Comparison of ENCODE assay signal across 14 cellular contexts in genomic region chrX:45400380-45400779, GRCh38.
DNase-seq lines count a peak whose midpoint lies in the region; ATAC-seq and TF ChIP-seq lines count a peak whose summit lies in the region.
"Had no signal": no experiment of that assay in that cellular context is flagged by ENCODE, and none has a peak within 500 bp of the region (broad histone marks: within the 10 kb centered on the region; RNA-seq: fewer than 3 reads in every experiment).

No MANE protein-coding gene starts in this region.

- TF ChIP-seq EP300 in sigmoid colon (IDR thresholded peaks at IDR 0.05) = no peak

- peaks cover 25% of the 10 kb centered on the region for H3K4me1 Mint-ChIP-seq in WTC11
- H3K4me1 Mint-ChIP-seq in activated T-cell treated with anti-CD3 and anti-CD28 coated beads, Interleukin-2, amount 50 U/mL, for 4 hours (ENCODE audit: low read depth) = peaks cover 3% of the 10 kb centered on the region
- no peaks in the 10 kb centered on the region for H3K4me1 Mint-ChIP-seq in stimulated activated effector memory CD8-positive, alpha-beta T cell treated with anti-CD3 and anti-CD28 coated beads, Interleukin-12 subunit alpha, Interleukin-12 subunit beta, amount 100 ng/mL, for 72 hours
- H3K4me1 Mint-ChIP-seq: immature natural killer cell had no signal

- H3K27ac Mint-ChIP-seq in WTC11 = peak overlapping the region; percentile 99
- no peak overlapping the region for H3K27ac Mint-ChIP-seq in stimulated activated effector memory CD8-positive, alpha-beta T cell treated with anti-CD3 and anti-CD28 coated beads, Interleukin-12 subunit alpha, Interleukin-12 subunit beta, amount 100 ng/mL, for 72 hours
- H3K27ac Mint-ChIP-seq: immature natural killer cell had no signal

- POLR2A ChIA-PET in WTC11 (lab: Charles Lee) = no interaction called here

- H3K4me3 ChIP-seq in fibroblast of the aortic adventitia (ENCODE audit: low read depth, low read length) (no peak overlapping the region), gastrocnemius medialis (no peak overlapping the region), sigmoid colon (no peak overlapping the region)
- H3K4me3 ChIP-seq: SK-N-MC had no signal

- H3K4me1 ChIP-seq in gastrocnemius medialis (no peaks in the 10 kb centered on the region), sigmoid colon (peaks cover 0 to 19% (median 4%) of the 10 kb centered on the region in 4 donors)
- H3K4me1 ChIP-seq: parathyroid adenoma had no signal

- H3K36me3 Mint-ChIP-seq in WTC11 = peaks cover 12% of the 10 kb centered on the region
- no peaks in the 10 kb centered on the region for H3K36me3 Mint-ChIP-seq in activated T-cell treated with anti-CD3 and anti-CD28 coated beads, Interleukin-2, amount 50 U/mL, for 4 hours (ENCODE audit: insufficient read depth)
- H3K36me3 Mint-ChIP-seq in stimulated activated effector memory CD8-positive, alpha-beta T cell treated with anti-CD3 and anti-CD28 coated beads, Interleukin-12 subunit alpha, Interleukin-12 subunit beta, amount 100 ng/mL, for 72 hours = no peaks in the 10 kb centered on the region

- H3K27me3 Mint-ChIP-seq in WTC11 (ENCODE audit: low read depth) = no peaks in the 10 kb centered on the region
- peaks cover 6% of the 10 kb centered on the region for H3K27me3 Mint-ChIP-seq in activated T-cell treated with anti-CD3 and anti-CD28 coated beads, Interleukin-2, amount 50 U/mL, for 4 hours (ENCODE audit: low read depth)

- in situ Hi-C loops in gastrocnemius medialis (cut with MboI; ENCODE audit: low sequenced_read_pairs in 4 of 4) = no loop called here

- H3K9me3 Mint-ChIP-seq in WTC11 = peaks cover 12% of the 10 kb centered on the region
- peaks cover 4% of the 10 kb centered on the region for H3K9me3 Mint-ChIP-seq in activated T-cell treated with anti-CD3 and anti-CD28 coated beads, Interleukin-2, amount 50 U/mL, for 4 hours
- H3K9me3 Mint-ChIP-seq in stimulated activated effector memory CD8-positive, alpha-beta T cell treated with anti-CD3 and anti-CD28 coated beads, Interleukin-12 subunit alpha, Interleukin-12 subunit beta, amount 100 ng/mL, for 72 hours = peaks cover 2% of the 10 kb centered on the region

- intact Hi-C loops in gastrocnemius medialis (cut with DNase I; ENCODE audit: low total_unique reads) (no loop called here), sigmoid colon (cut with DNase I) (no loop called here)

- H3K36me3 ChIP-seq in gastrocnemius medialis (no peaks in the 10 kb centered on the region), sigmoid colon (no peaks in the 10 kb centered on the region)
- H3K36me3 ChIP-seq: WERI-Rb-1 had no signal

- peaks cover 0 to 4% (median 0%) of the 10 kb centered on the region in 3 donors for H3K9me3 ChIP-seq in gastrocnemius medialis
- H3K9me3 ChIP-seq in sigmoid colon = no peaks in the 10 kb centered on the region

- H3K4me3 Mint-ChIP-seq in WTC11 = peak overlapping the region; percentile 29
- no peak overlapping the region for H3K4me3 Mint-ChIP-seq in activated T-cell treated with anti-CD3 and anti-CD28 coated beads, Interleukin-2, amount 50 U/mL, for 4 hours
- no peak overlapping the region for H3K4me3 Mint-ChIP-seq in stimulated activated effector memory CD8-positive, alpha-beta T cell treated with anti-CD3 and anti-CD28 coated beads, Interleukin-12 subunit alpha, Interleukin-12 subunit beta, amount 100 ng/mL, for 72 hours
- H3K4me3 Mint-ChIP-seq: immature natural killer cell had no signal

- H3K27ac ChIP-seq in gastrocnemius medialis (no peak overlapping the region), sigmoid colon (peak overlapping the region in 1 of 4 donors; percentile 56)
- H3K27ac ChIP-seq: parathyroid adenoma, SK-N-MC, WERI-Rb-1 had no signal

- TF ChIP-seq CTCF in WTC11 (IDR thresholded peaks at IDR 0.05) = no peak
- TF ChIP-seq CTCF in fibroblast of the aortic adventitia (IDR thresholded peaks at IDR 0.05; ENCODE audit: insufficient read depth, low read length) = no peak
- no peak for TF ChIP-seq CTCF in gastrocnemius medialis (IDR thresholded peaks at IDR 0.05 in 4 of 5, conservative IDR thresholded peaks at IDR 0.05 in 1 of 5)
- TF ChIP-seq CTCF in sigmoid colon (IDR thresholded peaks at IDR 0.05) = no peak

- H3K27me3 ChIP-seq in gastrocnemius medialis = no peaks in the 10 kb centered on the region
- peaks cover 0 to 3% (median 0%) of the 10 kb centered on the region in 3 donors for H3K27me3 ChIP-seq in sigmoid colon

- ATAC-seq in WTC11 (peak; percentile 41; the same call in 1 of the 2 replicates), gastrocnemius medialis (no peak)
- ATAC-seq in activated T-cell treated with anti-CD3 and anti-CD28 coated beads, Interleukin-2, amount 50 U/mL, for 4 hours = no peak
- no peak for ATAC-seq in stimulated activated effector memory CD8-positive, alpha-beta T cell treated with anti-CD3 and anti-CD28 coated beads, Interleukin-12 subunit alpha, Interleukin-12 subunit beta, amount 100 ng/mL, for 72 hours

- DNase-seq in GM04504 (ENCODE audit: low read depth) (peak; percentile 17), WTC11 (ENCODE audit: low spot score) (no peak), fibroblast of the aortic adventitia (ENCODE audit: low read depth) (peak; percentile 78), renal cortical epithelial cell (ENCODE audit: low read depth) (peak; percentile 1), gastrocnemius medialis (no peak), sigmoid colon (no peak)
- DNase-seq in activated T-cell treated with anti-CD3 and anti-CD28 coated beads, Interleukin-2, amount 50 U/mL, for 4 hours = no peak
- DNase-seq in stimulated activated effector memory CD8-positive, alpha-beta T cell treated with anti-CD3 and anti-CD28 coated beads, Interleukin-12 subunit alpha, Interleukin-12 subunit beta, amount 100 ng/mL, for 72 hours (ENCODE audit: low spot score in 2 of 2) = no peak
- DNase-seq: caudate nucleus, immature natural killer cell, NCI-H1092 treated with DMSO at 0.1 percent for 48 hours, WERI-Rb-1 had no signal

- CTCF ChIA-PET in WTC11 (lab: Charles Lee) = no interaction called here

- TF ChIP-seq POLR2A in gastrocnemius medialis (IDR thresholded peaks at IDR 0.05) = no peak
- TF ChIP-seq POLR2A in sigmoid colon (IDR thresholded peaks at IDR 0.05) = no peak

TF ChIP-seq in WTC11, 78 proteins besides CTCF, POLR2A, EP300 and RAD21:
- TF ChIP-seq E2F5 (CRISPR knock-in tag; IDR thresholded peaks at IDR 0.05) (no peak), SMAD3 (CRISPR knock-in tag; IDR thresholded peaks at IDR 0.05; ENCODE audit: borderline replicate concordance) (no peak), ZNF671 (CRISPR knock-in tag; IDR thresholded peaks at IDR 0.05) (no peak), MLX (CRISPR knock-in tag; IDR thresholded peaks at IDR 0.05) (no peak)
- TF ChIP-seq, protein P1, sequence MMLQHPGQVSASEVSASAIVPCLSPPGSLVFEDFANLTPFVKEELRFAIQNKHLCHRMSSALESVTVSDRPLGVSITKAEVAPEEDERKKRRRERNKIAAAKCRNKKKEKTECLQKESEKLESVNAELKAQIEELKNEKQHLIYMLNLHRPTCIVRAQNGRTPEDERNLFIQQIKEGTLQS (CRISPR knock-in tag; conservative IDR thresholded peaks at IDR 0.05) = no peak
- TF ChIP-seq, protein P2, sequence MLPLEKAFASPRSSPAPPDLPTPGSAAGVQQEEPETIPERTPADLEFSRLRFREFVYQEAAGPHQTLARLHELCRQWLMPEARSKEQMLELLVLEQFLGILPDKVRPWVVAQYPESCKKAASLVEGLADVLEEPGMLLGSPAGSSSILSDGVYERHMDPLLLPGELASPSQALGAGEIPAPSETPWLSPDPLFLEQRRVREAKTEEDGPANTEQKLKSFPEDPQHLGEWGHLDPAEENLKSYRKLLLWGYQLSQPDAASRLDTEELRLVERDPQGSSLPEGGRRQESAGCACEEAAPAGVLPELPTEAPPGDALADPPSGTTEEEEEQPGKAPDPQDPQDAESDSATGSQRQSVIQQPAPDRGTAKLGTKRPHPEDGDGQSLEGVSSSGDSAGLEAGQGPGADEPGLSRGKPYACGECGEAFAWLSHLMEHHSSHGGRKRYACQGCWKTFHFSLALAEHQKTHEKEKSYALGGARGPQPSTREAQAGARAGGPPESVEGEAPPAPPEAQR (CRISPR knock-in tag; IDR thresholded peaks at IDR 0.05) = no peak
TF ChIP-seq in WTC11: peak in this region for 0.

Comparison
In these comparisons a context has a peak if more than half of its experiments do, and no peak if none do; other contexts are left out.
1. DNase-seq: peak in GM04504 (single experiment), fibroblast of the aortic adventitia (single experiment) and renal cortical epithelial cell (single experiment); none in WTC11 (single experiment), activated T-cell treated with anti-CD3 and anti-CD28 coated beads, Interleukin-2, amount 50 U/mL, for 4 hours (single experiment), gastrocnemius medialis (0 of 2), sigmoid colon (single experiment) and stimulated activated effector memory CD8-positive, alpha-beta T cell treated with anti-CD3 and anti-CD28 coated beads, Interleukin-12 subunit alpha, Interleukin-12 subunit beta, amount 100 ng/mL, for 72 hours (0 of 2).